In the genomic region with DNA sequence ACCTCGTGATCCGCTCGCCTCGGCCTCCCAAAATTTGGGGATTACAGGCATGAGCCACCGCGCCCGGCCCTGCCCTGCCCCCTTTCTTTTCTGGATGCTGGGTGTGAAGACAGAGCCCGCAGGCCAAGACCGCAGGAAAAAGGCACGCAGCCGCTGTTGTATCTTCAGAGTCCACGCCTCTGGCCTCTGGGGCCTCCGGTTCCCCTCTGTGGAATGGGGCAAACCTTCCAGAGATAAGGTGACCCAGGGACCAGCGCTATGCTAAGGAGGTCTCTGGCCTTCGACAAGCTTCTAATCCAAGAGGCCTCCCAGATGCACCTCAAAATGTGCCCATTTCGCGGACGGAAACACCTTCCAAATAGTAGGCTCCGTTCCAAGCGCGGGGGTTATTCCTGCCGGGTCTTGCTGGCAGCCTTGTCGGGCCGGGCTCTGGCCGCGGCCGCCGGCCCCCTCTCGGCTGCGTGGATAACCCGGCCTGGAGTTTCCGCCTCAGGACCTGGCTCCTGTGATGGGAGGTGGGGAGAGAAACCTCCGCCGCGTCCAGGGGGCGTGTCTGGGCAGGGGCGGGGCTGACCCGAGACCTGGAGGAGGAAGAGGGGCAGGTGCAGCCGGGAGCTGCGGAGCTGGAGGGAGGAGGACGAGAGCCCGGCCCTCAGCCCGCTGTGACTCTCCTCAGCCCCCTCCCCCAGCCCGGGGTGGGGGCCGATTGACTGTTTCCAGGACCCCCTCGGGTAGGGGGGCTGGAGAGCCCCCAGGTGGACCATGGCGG, we compare ENCODE assay signal across 8 cellular contexts. TPM values are rescaled to one million over a fixed set of nuclear protein-coding genes. Genes with fewer than 3 reads are reported as not detected.
DNase-seq lines count a peak whose midpoint lies in the region; ATAC-seq and TF ChIP-seq lines count a peak whose summit lies in the region.

No MANE protein-coding gene starts in this region.

- no peaks in the 10 kb centered on the region for H3K9me3 ChIP-seq in left lung

- DNase-seq in AG04449 (ENCODE audit: low read depth, low spot score) (no peak), H4 (ENCODE audit: low spot score) (peak; percentile 78), NCI-H345 treated with DMSO at 0.1 percent for 48 hours (lab: John Stamatoyannopoulos, UW; ENCODE audit: unreplicated experiment) (peak; percentile 79), cortex of kidney (lab: John Stamatoyannopoulos, UW) (peak; percentile 66), left lung (peak; percentile 87 to 94)
- peak; percentile 78 to 81 for DNase-seq in activated CD4-positive, alpha-beta T cell treated with anti-CD3 and anti-CD28 coated beads, Interleukin-2, amount 50 U/mL, for 24 hours (ENCODE audit: low read depth in 1 of 2, low spot score in 1 of 2)
- DNase-seq in stimulated activated CD4-positive, alpha-beta T cell treated with anti-CD3 and anti-CD28 coated beads, Interleukin-4, amount 100 ng/mL, for 4 hours = peak; percentile 83 to 85

- peak overlapping the region; percentile 15; the same call in 1 of the 2 replicates for H3K4me3 ChIP-seq in AG04449 (ENCODE audit: low read depth, low read length)
- peak overlapping the region in 1 of 2 donors; percentile 19 for H3K4me3 ChIP-seq in left lung

- no peak overlapping the region for H3K27ac ChIP-seq in left lung

- H3K27me3 ChIP-seq in left lung = peaks cover 20 to 76% of the 10 kb centered on the region in 2 donors

- no peaks in the 10 kb centered on the region for H3K36me3 ChIP-seq in left lung

- peaks cover 8 to 18% of the 10 kb centered on the region in 2 donors for H3K4me1 ChIP-seq in left lung

- CTCF ChIA-PET in AG04449 (lab: Yijun Ruan, JAX) = interaction anchor here (1.2 to 7.3 kb wide), 3 partner anchors 14 to 417 kb away, joined by 4 to 63 read pairs (median 4); a partner anchor contains a TSS

- ATAC-seq in left lung (peak; percentile 91), GM18861 (IDR thresholded peaks at IDR 0.05; ENCODE audit: unreplicated experiment) (no peak)

- intact Hi-C loops in left lung (cut with DNase I) = no loop called here

- POLR2A ChIA-PET in AG04449 (lab: Yijun Ruan, JAX) = no interaction called here

- TF ChIP-seq CTCF in AG04449 (IDR thresholded peaks at IDR 0.05; ENCODE audit: insufficient read depth, low read length, missing control alignments) = no peak
- TF ChIP-seq CTCF in left lung (IDR thresholded peaks at IDR 0.05) = no peak

RNA-seq across cellular contexts. Expression of a gene that starts 13.1 kb away (rescaled TPM):
- total RNA-seq in H4 (2014; rRNA removed; shearing (Covaris generic)) = 1.5 TPM in 1 of 2 replicates, not detected in the other
- 10 to 100 TPM; 33.8 to 36.2 TPM for total RNA-seq in left lung

RNA-seq across cellular contexts. Expression of a gene that starts 21.0 kb away (rescaled TPM):
- 5.3 and 6.8 TPM in 2 replicates for total RNA-seq in H4 (2014; rRNA removed; shearing (Covaris generic))
- 10 to 100 TPM; 38.7 to 42.2 TPM for total RNA-seq in left lung

RNA-seq across cellular contexts. Expression of a gene that starts 40.2 kb away (rescaled TPM):
- 11.4 and 15.8 TPM in 2 replicates for total RNA-seq in H4 (2014; rRNA removed; shearing (Covaris generic))
- 10 to 100 TPM; 22.1 to 24.7 TPM for total RNA-seq in left lung

RNA-seq across cellular contexts. Expression of a gene that starts 41.2 kb away (rescaled TPM):
- 74.4 and 75.7 TPM in 2 replicates for total RNA-seq in H4 (2014; rRNA removed; shearing (Covaris generic))
- 10 to 100 TPM; 52.4 to 59.1 TPM for total RNA-seq in left lung

RNA-seq across cellular contexts. Expression of a gene that starts 50.7 kb away (rescaled TPM):
- not detected in 2 replicates for total RNA-seq in H4 (2014; rRNA removed; shearing (Covaris generic))
- total RNA-seq in left lung = not detected

Comparison
In these comparisons a context has a peak if more than half of its experiments do, and no peak if none do; other contexts are left out.
1. RNA of a gene that starts 13.1 kb away (total RNA-seq): 33.8 to 36.2 TPM in left lung; 1.5 TPM in H4; every median in the first group is over 10 times any median in the second.